In genomic region chr20:38290829-38291581, GRCh38 we compare ENCODE assay signal across 8 cellular contexts. TPM values are rescaled to one million over a fixed set of nuclear protein-coding genes. Genes with fewer than 3 reads are reported as not detected.
DNase-seq lines count a peak whose midpoint lies in the region; ATAC-seq and TF ChIP-seq lines count a peak whose summit lies in the region.

No MANE protein-coding gene starts in this region.

- no peak overlapping the region for H3K4me3 ChIP-seq in Panc1 (ENCODE audit: low read depth in 2 of 2, low read length in 2 of 2)
- no peak overlapping the region for H3K4me3 ChIP-seq in fibroblast of the aortic adventitia (ENCODE audit: low read depth, low read length)
- H3K4me3 ChIP-seq in retinal pigment epithelial cell (ENCODE audit: low read length), result no peak overlapping the region

- no TSS peak for BruUV-seq in Panc1 (replicated peaks; lab: Mats Ljungman, UMichigan)

- CTCF ChIA-PET in Panc1 (lab: Charles Lee), result no interaction called here

- no peaks in the 10 kb centered on the region for H3K9me3 Mint-ChIP-seq in T-helper 2 cell treated with Interferon-gamma antibody and Interleukin-4, amounts not matched to agents 5 μg/mL and 100 μg/mL, for 36 hours

- no peak overlapping the region for H3K27ac Mint-ChIP-seq in T-helper 2 cell treated with Interferon-gamma antibody and Interleukin-4, amounts not matched to agents 5 μg/mL and 100 μg/mL, for 36 hours

- no peaks in the 10 kb centered on the region for H3K36me3 ChIP-seq in Panc1 (ENCODE audit: control insufficient read depth, insufficient read depth, low read length)

- H3K4me3 Mint-ChIP-seq in T-helper 2 cell treated with Interferon-gamma antibody and Interleukin-4, amounts not matched to agents 5 μg/mL and 100 μg/mL, for 36 hours, result no peak overlapping the region

- intact Hi-C loops in Panc1 (cut with micrococcal nuclease; ENCODE audit: unreplicated experiment), result no loop called here

- H3K27me3 Mint-ChIP-seq in T-helper 2 cell treated with Interferon-gamma antibody and Interleukin-4, amounts not matched to agents 5 μg/mL and 100 μg/mL, for 36 hours (ENCODE audit: low read depth), result peaks cover 9% of the 10 kb centered on the region

- H3K4me1 ChIP-seq in Panc1 (ENCODE audit: control insufficient read depth, insufficient read depth, low read length), result no peaks in the 10 kb centered on the region; the same call in 1 of the 2 replicates

- in situ Hi-C loops in Panc1 (cut with HindIII; ENCODE audit: low pct_unique_long_range_greater_than_20kb, low sequenced_read_pairs), result no loop called here

- H3K27ac ChIP-seq in Panc1 (ENCODE audit: low read length), result no peak overlapping the region; the same call in 1 of the 2 replicates

- no peaks in the 10 kb centered on the region for H3K36me3 Mint-ChIP-seq in T-helper 2 cell treated with Interferon-gamma antibody and Interleukin-4, amounts not matched to agents 5 μg/mL and 100 μg/mL, for 36 hours (ENCODE audit: low read depth)

- no peaks in the 10 kb centered on the region for H3K4me1 Mint-ChIP-seq in T-helper 2 cell treated with Interferon-gamma antibody and Interleukin-4, amounts not matched to agents 5 μg/mL and 100 μg/mL, for 36 hours (ENCODE audit: low read depth)

- H3K9me3 ChIP-seq in Panc1 (ENCODE audit: control insufficient read depth, insufficient read depth, low read depth, low read length), result no peaks in the 10 kb centered on the region

- DNase-seq in DMS79 treated with DMSO at 0.1 percent for 48 hours (lab: John Stamatoyannopoulos, UW), result peak; percentile 9
- DNase-seq in DMS79 (lab: John Stamatoyannopoulos, UW), result no peak
- DNase-seq in Panc1 (ENCODE audit: low read depth, low spot score), result no peak
- peak; percentile 60 for DNase-seq in fibroblast of the aortic adventitia (ENCODE audit: low read depth)
- no peak for DNase-seq in retinal pigment epithelial cell (ENCODE audit: low read depth)
- no peak for DNase-seq in NK-92 (lab: John Stamatoyannopoulos, UW; ENCODE audit: unreplicated experiment)
- no peak for DNase-seq in T-helper 2 cell treated with Interferon-gamma antibody and Interleukin-4, amounts not matched to agents 5 μg/mL and 100 μg/mL, for 36 hours (ENCODE audit: low spot score)

- POLR2A ChIA-PET in Panc1 (lab: Charles Lee), result no interaction called here

- H3K27me3 ChIP-seq in Panc1 (ENCODE audit: control insufficient read depth, insufficient read depth, low read length), result no peaks in the 10 kb centered on the region

- TF ChIP-seq CTCF in Panc1 (IDR thresholded peaks at IDR 0.05) (peak; percentile 80; the same call in 1 of the 2 replicates), fibroblast of the aortic adventitia (IDR thresholded peaks at IDR 0.05; ENCODE audit: insufficient read depth, low read length) (peak; percentile 47), retinal pigment epithelial cell (conservative IDR thresholded peaks at IDR 0.05; ENCODE audit: low read depth, low read length) (peak; percentile 51)

- ATAC-seq in Panc1 (peak; percentile 80), GM19463 (IDR thresholded peaks at IDR 0.05; ENCODE audit: unreplicated experiment) (no peak)

RNA-seq across cellular contexts. Expression of gene BPI, which starts 13.0 kb away (rescaled TPM):
- not detected for total RNA-seq in Panc1 (2021; ENCODE audit: unreplicated experiment)
- not detected for polyA plus RNA-seq in Panc1 (2012; ENCODE audit: insufficient read length)
- 1.4 TPM in 1 of 2 replicates, not detected in the other for total RNA-seq in fibroblast of the aortic adventitia (ENCODE audit: low replicate concordance)

RNA-seq across cellular contexts. Expression of gene KIAA1755, which starts 30.5 kb away (rescaled TPM):
- total RNA-seq in Panc1 (2021; ENCODE audit: unreplicated experiment), result 0.08 TPM
- 0.21 TPM for polyA plus RNA-seq in Panc1 (2012; ENCODE audit: insufficient read length)
- 4.9 and 10.8 TPM in 2 replicates for total RNA-seq in fibroblast of the aortic adventitia (ENCODE audit: low replicate concordance)

RNA-seq across cellular contexts. Expression of gene LBP, which starts 55.3 kb away (rescaled TPM):
- total RNA-seq in Panc1 (2021; ENCODE audit: unreplicated experiment), result 0.15 TPM
- not detected for polyA plus RNA-seq in Panc1 (2012; ENCODE audit: insufficient read length)
- total RNA-seq in fibroblast of the aortic adventitia (ENCODE audit: low replicate concordance), result not detected in 2 replicates

Comparison
In these comparisons a context has a peak if more than half of its experiments do, and no peak if none do; other contexts are left out.
1. DNase-seq: peak in DMS79 treated with DMSO at 0.1 percent for 48 hours (single experiment) and fibroblast of the aortic adventitia (single experiment); none in DMS79 (single experiment), Panc1 (single experiment), retinal pigment epithelial cell (single experiment), NK-92 (single experiment) and T-helper 2 cell treated with Interferon-gamma antibody and Interleukin-4, amounts not matched to agents 5 μg/mL and 100 μg/mL, for 36 hours (single experiment).
2. Peak in every context shown above with its lines, with median percentiles within 50 percentile points of each other: CTCF ChIP-seq.